Comparison of ENCODE assay signal across 9 cellular contexts in the genomic region with DNA sequence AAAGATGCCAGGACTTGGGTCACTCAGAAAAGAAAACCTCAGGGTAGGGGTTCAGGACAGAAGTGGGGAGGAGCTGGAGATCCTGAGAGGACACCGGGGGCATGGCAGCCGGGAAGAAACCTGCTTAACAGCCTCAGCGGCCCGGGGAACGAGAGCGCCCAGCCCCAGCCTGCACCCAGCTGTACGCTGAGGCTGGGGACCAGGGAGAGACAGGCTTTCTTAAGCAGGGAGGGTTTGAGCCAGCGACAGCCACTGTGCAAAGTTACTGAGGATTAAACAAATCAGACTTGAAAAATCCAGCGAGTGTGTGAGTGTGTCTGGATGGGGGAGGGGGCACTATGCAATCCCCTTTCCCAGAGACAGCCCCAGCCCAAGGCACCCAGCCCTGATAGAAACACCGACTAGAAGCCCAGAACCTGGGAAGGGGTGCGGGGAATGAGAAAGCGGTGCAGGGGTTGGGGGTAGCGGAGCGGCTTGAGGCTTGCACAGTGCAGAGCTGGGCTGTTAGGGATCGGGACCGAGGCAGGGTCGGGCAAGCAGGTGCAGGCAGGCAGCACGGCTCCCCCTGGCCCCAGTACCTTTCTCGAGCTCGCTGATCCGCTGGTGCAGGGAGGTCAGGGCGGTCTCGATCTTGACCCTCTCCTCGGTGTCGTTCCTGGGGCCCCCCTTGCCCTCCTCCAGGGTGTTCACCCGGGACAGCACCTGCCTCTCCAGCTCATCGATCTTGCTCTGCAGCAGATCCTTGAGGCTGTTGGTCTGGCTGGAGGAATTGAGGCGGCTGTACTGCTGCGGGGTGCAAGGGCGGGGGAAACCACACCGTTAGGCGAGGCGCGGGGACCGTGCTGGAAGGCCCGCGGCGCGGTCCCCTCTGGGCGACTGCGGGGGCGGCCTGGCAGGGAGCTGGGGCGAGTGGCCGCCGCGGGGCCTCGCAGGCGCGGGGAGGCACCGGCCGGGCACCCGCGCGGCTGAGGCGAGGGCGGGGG. TPM values are rescaled to one million over a fixed set of nuclear protein-coding genes. Genes with fewer than 3 reads are reported as not detected.
A peak's percentile ranks its signal among the peaks of the same experiment; 100 is the strongest.
DNase-seq lines count a peak whose midpoint lies in the region; ATAC-seq lines count a peak whose summit lies in the region.
"Had no signal": no experiment of that assay in that cellular context is flagged by ENCODE, and none has a peak within 500 bp of the region (broad histone marks: within the 10 kb centered on the region; RNA-seq: fewer than 3 reads in every experiment).

No MANE protein-coding gene starts in this region.

- H2BK120ac ChIP-seq in trophoblast cell (ENCODE audit: insufficient read depth, low read length, poor library complexity), result no peak overlapping the region

- H4K91ac ChIP-seq in trophoblast cell (ENCODE audit: low read depth, low read length), result no peak overlapping the region

- no peak overlapping the region for H2AK5ac ChIP-seq in trophoblast cell (ENCODE audit: low read length)

- H3K18ac ChIP-seq in trophoblast cell (ENCODE audit: low read length), result no peak overlapping the region

- no peak overlapping the region for H4K8ac ChIP-seq in trophoblast cell (ENCODE audit: low read depth, low read length)

- H3K36me3 ChIP-seq in trophoblast cell (ENCODE audit: control insufficient read depth in 1 of 2, insufficient read depth in 2 of 2, low read length in 2 of 2), result no peaks in the 10 kb centered on the region

- peak overlapping the region; percentile 54 for H3K4me3 ChIP-seq in trophoblast cell (ENCODE audit: low read depth, low read length)

- no peak overlapping the region for H3K23ac ChIP-seq in trophoblast cell (ENCODE audit: low read length)

- H3K79me2 ChIP-seq in trophoblast cell (ENCODE audit: control insufficient read depth, insufficient read depth, low read length, poor library complexity), result no peaks in the 10 kb centered on the region

- H3K79me1 ChIP-seq in trophoblast cell (ENCODE audit: low read length), result no peaks in the 10 kb centered on the region

- H3K27ac ChIP-seq in cingulate gyrus (ENCODE audit: low read depth, low read length) (peak overlapping the region; percentile 69), trophoblast cell (ENCODE audit: low read depth, low read length) (no peak overlapping the region)
- H3K27ac ChIP-seq: skin epidermis had no signal

- H3K14ac ChIP-seq in trophoblast cell (ENCODE audit: low read length), result no peak overlapping the region

- H2BK5ac ChIP-seq in trophoblast cell (ENCODE audit: low read depth, low read length, poor library complexity), result no peak overlapping the region

- no peak overlapping the region for H2AFZ ChIP-seq in trophoblast cell (ENCODE audit: insufficient read depth, low read length, poor library complexity)

- H3K4me2 ChIP-seq in trophoblast cell (ENCODE audit: low read length), result no peak overlapping the region

- no peak overlapping the region for H3K4ac ChIP-seq in trophoblast cell (ENCODE audit: low read depth, low read length)

- no peak for ATAC-seq in GM18907 (IDR thresholded peaks at IDR 0.05; ENCODE audit: unreplicated experiment)
- ATAC-seq in GM21737 (IDR thresholded peaks at IDR 0.05; ENCODE audit: unreplicated experiment), result no peak

- no peak overlapping the region for H2BK12ac ChIP-seq in trophoblast cell (ENCODE audit: low read length)

- no peak overlapping the region for H3K9ac ChIP-seq in trophoblast cell (ENCODE audit: low read length)

- peaks cover 9% of the 10 kb centered on the region for H3K9me3 ChIP-seq in trophoblast cell (ENCODE audit: insufficient read depth, low read depth, low read length)

- H4K12ac ChIP-seq in trophoblast cell (ENCODE audit: low read depth, low read length), result no peak overlapping the region

- no CpG with 5 or more reads among the region's 56 CpGs for whole genome bisulfite sequencing in trophoblast cell (ENCODE audit: extremely low coverage, insufficient coverage, insufficient read length)

- DNase-seq in NCI-H1092 treated with DMSO at 0.1 percent for 48 hours (lab: John Stamatoyannopoulos, UW) (peak; percentile 46), NCI-H1092 (lab: John Stamatoyannopoulos, UW) (no peak), NCI-H526 treated with DMSO at 0.1 percent for 48 hours (lab: John Stamatoyannopoulos, UW) (peak; percentile 49), trophoblast cell (no peak), kidney glomerular epithelial cell (lab: John Stamatoyannopoulos, UW) (no peak)

- H3K4me1 ChIP-seq in trophoblast cell (ENCODE audit: control insufficient read depth in 1 of 2, insufficient read depth in 2 of 2, low read length in 2 of 2), result peaks cover 3 to 4% of the 10 kb centered on the region in 2 experiments

- H3K27me3 ChIP-seq in trophoblast cell (ENCODE audit: insufficient read depth, low read length), result peaks cover 68% of the 10 kb centered on the region

RNA-seq across cellular contexts. Expression of gene NPTX1, which starts 1.2 kb away (rescaled TPM):
- 0.06 and 0.14 TPM in 2 replicates for polyA plus RNA-seq in trophoblast cell (2013)

Comparison
In these comparisons a context has a peak if more than half of its experiments do, and no peak if none do; other contexts are left out.
1. DNase-seq: peak in NCI-H1092 treated with DMSO at 0.1 percent for 48 hours (single experiment) and NCI-H526 treated with DMSO at 0.1 percent for 48 hours (single experiment); none in NCI-H1092 (single experiment), trophoblast cell (0 of 2) and kidney glomerular epithelial cell (single experiment).